In the genomic region with DNA sequence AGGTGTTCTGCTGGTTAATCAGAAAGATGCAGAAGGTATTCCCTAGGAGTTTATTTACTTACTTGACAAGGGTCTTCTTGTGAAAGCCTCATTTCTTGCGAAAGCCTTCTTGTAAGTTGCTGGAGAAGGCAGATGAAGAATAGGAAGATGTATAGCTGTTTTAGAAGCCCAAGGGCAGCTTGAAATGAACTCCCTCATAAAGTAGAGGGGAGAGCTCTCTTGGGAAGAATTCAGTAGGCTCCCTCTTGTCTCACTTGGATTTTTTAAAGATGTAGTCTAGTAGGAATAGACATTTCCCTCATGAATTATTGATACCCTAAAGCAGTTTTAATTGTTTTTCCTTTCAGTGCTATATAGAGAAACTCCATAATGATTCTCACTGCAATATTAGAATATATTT, we compare ENCODE assay signal across 8 cellular contexts.
"Had no signal": no experiment of that assay in that cellular context is flagged by ENCODE, and none has a peak within 500 bp of the region (broad histone marks: within the 10 kb centered on the region; RNA-seq: fewer than 3 reads in every experiment).

No MANE protein-coding gene starts in this region.

- H3K4me3 Mint-ChIP-seq: GM23338, H9, HFFc6 had no signal

- H3K9ac ChIP-seq: GM23248 had no signal

- H3K9me3 ChIP-seq: HAP-1 had no signal

- H3K27ac Mint-ChIP-seq: GM23338, H9, HFFc6 had no signal

- H3K27ac ChIP-seq: GM23248 had no signal

- H3K36me3 ChIP-seq: HAP-1 had no signal

- H3K4me1 ChIP-seq: HAP-1 had no signal

- H3K9me3 Mint-ChIP-seq: GM23338, H9, HFFc6 had no signal

- H3K4me3 ChIP-seq: GM23248, GM23338, HAP-1 had no signal

- H3K4me2 ChIP-seq: GM23338 had no signal

- H2AFZ ChIP-seq: GM23248, GM23338 had no signal

- DNase-seq: GM23248, GOT3, H7, H9, HCEC 1CT, HFFc6 had no signal
